ENCODE assay signal across 1 cellular context in genomic region chr22:40004836-40005235, GRCh38.
TF ChIP-seq lines count a peak whose summit lies in the region.

No MANE protein-coding gene starts in this region.

TF ChIP-seq in SK-N-SH, 30 proteins besides CTCF, POLR2A, EP300 and RAD21 (continued from another document):
- TF ChIP-seq FOXM1 (IDR thresholded peaks at IDR 0.05; ENCODE audit: low read depth) (no peak), POLR2AphosphoS5 (IDR thresholded peaks at IDR 0.05; ENCODE audit: low read depth, low read length) (no peak), JUND (IDR thresholded peaks at IDR 0.05) (no peak), ELF1 (IDR thresholded peaks at IDR 0.05) (no peak), SIN3A (IDR thresholded peaks at IDR 0.05; ENCODE audit: borderline replicate concordance, low read depth, low read length) (no peak)
